ENCODE assay signal across 29 cellular contexts in genomic region chr5:15611008-15611407, GRCh38.
"Had no signal": no experiment of that assay in that cellular context is flagged by ENCODE, and none has a peak within 500 bp of the region (broad histone marks: within the 10 kb centered on the region; RNA-seq: fewer than 3 reads in every experiment).

No MANE protein-coding gene starts in this region.

- H3K4me3 ChIP-seq: ascending aorta, cardiac muscle cell had no signal

- H3K36me3 ChIP-seq: ascending aorta, cardiac muscle cell had no signal

- ATAC-seq: activated CD8-positive, alpha-beta memory T cell treated with anti-CD3 and anti-CD28 coated beads, Interleukin-2, amount 10 ng/mL, durations not matched to agents 7 days and 5 days; activated CD8-positive, alpha-beta T cell treated with anti-CD3 and anti-CD28 coated beads, Interleukin-2, amount 10 ng/mL, durations not matched to agents 7 days and 5 days; activated naive CD8-positive, alpha-beta T cell treated with anti-CD3 and anti-CD28 coated beads, Interleukin-2, amount 50 U/mL, for 24 hours had no signal

- FAIRE-seq: bronchial epithelial cell, TTC549 had no signal

- H3K9me3 ChIP-seq: ascending aorta had no signal

- DNase-seq: activated B cell treated with CpG ODN at 0.5 μM for 24 hours; activated CD4-positive, alpha-beta memory T cell treated with anti-CD3 and anti-CD28 coated beads, Interleukin-2, amount 10 ng/mL, durations not matched to agents 7 days and 5 days; activated CD4-positive, alpha-beta T cell treated with anti-CD3 and anti-CD28 coated beads for 4 hours; activated CD4-positive, alpha-beta T cell treated with anti-CD3 and anti-CD28 coated beads, Interleukin-2, amount 10 ng/mL, durations not matched to agents 7 days and 5 days; activated CD4-positive, alpha-beta T cell treated with anti-CD3 and anti-CD28 coated beads, Interleukin-2, amount 50 U/mL, for 48 hours; activated CD4-positive, CD25-positive, alpha-beta regulatory T cell treated with anti-CD3 and anti-CD28 coated beads, Interleukin-2, amount 50 U/mL, for 72 hours; activated CD8-positive, alpha-beta memory T cell treated with anti-CD3 and anti-CD28 coated beads for 24 hours; activated CD8-positive, alpha-beta memory T cell treated with anti-CD3 and anti-CD28 coated beads, Interleukin-2, amount 10 ng/mL, durations not matched to agents 7 days and 5 days; activated CD8-positive, alpha-beta memory T cell treated with anti-CD3 and anti-CD28 coated beads, Interleukin-2, amount 50 U/mL, for 48 hours; activated CD8-positive, alpha-beta T cell treated with anti-CD3 and anti-CD28 coated beads, Interleukin-2, amount 10 ng/mL, durations not matched to agents 7 days and 5 days; activated effector memory CD4-positive, alpha-beta T cell treated with Interleukin-2 at 50 U/mL for 16 hours; activated gamma-delta T cell; activated naive CD4-positive, alpha-beta T cell treated with anti-CD3 and anti-CD28 coated beads, Interleukin-2, amount 10 ng/mL, durations not matched to agents 7 days and 5 days; activated naive CD4-positive, alpha-beta T cell treated with Interleukin-2 at 50 U/mL for 16 hours; activated naive CD8-positive, alpha-beta T cell treated with anti-CD3 and anti-CD28 coated beads, Interleukin-2, amount 10 ng/mL, durations not matched to agents 7 days and 5 days; activated naive CD8-positive, alpha-beta T cell treated with anti-CD3 and anti-CD28 coated beads, Interleukin-2, amount 50 U/mL, for 24 hours; activated T-cell treated with anti-CD3 and anti-CD28 coated beads, Interleukin-2, amount 50 U/mL, for 24 hours; activated T-cell treated with anti-CD3 and anti-CD28 coated beads, Interleukin-2, amount 50 U/mL, for 48 hours; amygdala; anterior cingulate cortex; caudate nucleus; cerebellar nuclear complex; T-helper 2 cell; T-helper 9 cell had no signal

- H3K27ac ChIP-seq: ascending aorta, cardiac muscle cell, VCaP had no signal

- H3K27me3 ChIP-seq: ascending aorta, cardiac muscle cell had no signal
